In the genomic region with DNA sequence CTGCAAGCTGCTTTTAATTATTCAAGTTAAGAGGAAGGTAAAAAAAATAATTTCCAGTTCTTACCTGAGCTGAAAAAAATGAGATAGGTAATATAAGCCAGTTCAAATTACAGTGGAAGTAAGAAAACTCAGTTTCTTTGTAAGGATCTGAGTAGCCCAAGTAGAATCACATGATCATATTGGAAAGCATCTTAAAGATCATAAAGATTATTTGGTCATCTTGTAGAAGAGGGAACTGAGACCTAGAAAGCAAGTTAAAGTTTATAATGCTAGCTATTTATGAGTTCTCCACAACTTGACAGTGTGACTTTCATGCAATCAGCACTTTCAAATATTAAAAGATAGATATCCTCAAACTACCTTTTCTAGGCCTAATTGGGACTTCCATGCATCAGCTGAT, we compare ENCODE assay signal across 34 cellular contexts.
"Had no signal": no experiment of that assay in that cellular context is flagged by ENCODE, and none has a peak within 500 bp of the region (broad histone marks: within the 10 kb centered on the region; RNA-seq: fewer than 3 reads in every experiment).

No MANE protein-coding gene starts in this region.

- H3K27ac Mint-ChIP-seq: activated CD4-positive, alpha-beta memory T cell treated with anti-CD3 and anti-CD28 coated beads for 36 hours; activated CD4-positive, alpha-beta T cell treated with anti-CD3 and anti-CD28 coated beads for 36 hours; activated CD4-positive, alpha-beta T cell treated with anti-CD3 and anti-CD28 coated beads, Interleukin-2, amount 10 ng/mL, durations not matched to agents 24 days and 14 days; activated CD8-positive, alpha-beta memory T cell treated with anti-CD3 and anti-CD28 coated beads, Interleukin-2, amount 10 ng/mL, durations not matched to agents 7 days and 5 days; activated CD8-positive, alpha-beta T cell treated with anti-CD3 and anti-CD28 coated beads, Interleukin-2, amount 10 ng/mL, durations not matched to agents 7 days and 5 days; activated naive CD4-positive, alpha-beta T cell treated with anti-CD3 and anti-CD28 coated beads for 36 hours; activated naive CD4-positive, alpha-beta T cell treated with anti-CD3 and anti-CD28 coated beads, Interleukin-2, amount 50 U/mL, for 24 hours; activated naive CD8-positive, alpha-beta T cell treated with anti-CD3 and anti-CD28 coated beads for 36 hours; activated naive CD8-positive, alpha-beta T cell treated with anti-CD3 and anti-CD28 coated beads, Interleukin-2, amount 50 U/mL, for 24 hours; activated T-helper 1 cell treated with anti-CD3 and anti-CD28 coated beads, Interleukin-12 subunit alpha, Interleukin-12 subunit beta, Interleukin-2, Interleukin-4 antibody, amounts not matched to agents 30 ng/mL and 10 ng/mL and 1 ng/mL, durations not matched to agents 14 hours and 24 hours and 36 hours; activated T-helper 2 cell treated with anti-CD3 and anti-CD28 coated beads, Interferon-gamma antibody, Interleukin-2, Interleukin-4, amounts not matched to agents 10 μg/mL and 5 μg/mL and 100 μg/mL, durations not matched to agents 14 hours and 24 hours and 36 hours; effector memory CD8-positive, alpha-beta T cell had no signal

- H3K27me3 Mint-ChIP-seq: activated CD4-positive, alpha-beta memory T cell treated with anti-CD3 and anti-CD28 coated beads for 36 hours; activated CD4-positive, alpha-beta T cell treated with anti-CD3 and anti-CD28 coated beads for 36 hours; activated CD4-positive, alpha-beta T cell treated with anti-CD3 and anti-CD28 coated beads, Interleukin-2, amount 10 ng/mL, durations not matched to agents 24 days and 14 days; activated CD8-positive, alpha-beta memory T cell treated with anti-CD3 and anti-CD28 coated beads, Interleukin-2, amount 10 ng/mL, durations not matched to agents 7 days and 5 days; activated naive CD4-positive, alpha-beta T cell treated with anti-CD3 and anti-CD28 coated beads, Interleukin-2, amount 50 U/mL, for 24 hours; activated naive CD8-positive, alpha-beta T cell treated with anti-CD3 and anti-CD28 coated beads for 36 hours; activated naive CD8-positive, alpha-beta T cell treated with anti-CD3 and anti-CD28 coated beads, Interleukin-2, amount 50 U/mL, for 24 hours; effector memory CD8-positive, alpha-beta T cell had no signal

- H3K36me3 ChIP-seq: adrenal gland, esophagus muscularis mucosa, gastrocnemius medialis, heart left ventricle had no signal

- H3K27ac ChIP-seq: adrenal gland, body of pancreas, esophagus muscularis mucosa, foreskin keratinocyte, gastrocnemius medialis, heart left ventricle had no signal

- DNase-seq: activated CD4-positive, alpha-beta memory T cell treated with anti-CD3 and anti-CD28 coated beads for 36 hours; activated CD4-positive, alpha-beta T cell treated with anti-CD3 and anti-CD28 coated beads for 36 hours; activated CD4-positive, alpha-beta T cell treated with anti-CD3 and anti-CD28 coated beads, Interleukin-2, amount 10 ng/mL, durations not matched to agents 24 days and 14 days; activated CD4-positive, CD25-positive, alpha-beta regulatory T cell; activated CD4-positive, CD25-positive, alpha-beta regulatory T cell treated with anti-CD3 and anti-CD28 coated beads, Interleukin-2, amount 50 U/mL, for 72 hours; activated CD8-positive, alpha-beta memory T cell treated with anti-CD3 and anti-CD28 coated beads, Interleukin-2, amount 10 ng/mL, durations not matched to agents 7 days and 5 days; activated CD8-positive, alpha-beta memory T cell treated with anti-CD3 and anti-CD28 coated beads, Interleukin-2, amount 50 U/mL, for 4 hours; activated CD8-positive, alpha-beta T cell treated with anti-CD3 and anti-CD28 coated beads, Interleukin-2, amount 10 ng/mL, durations not matched to agents 7 days and 5 days; activated effector memory CD4-positive, alpha-beta T cell treated with anti-CD3 and anti-CD28 coated beads, Interleukin-2, amount 50 U/mL, for 16 hours; activated naive CD4-positive, alpha-beta T cell treated with anti-CD3 and anti-CD28 coated beads for 36 hours; activated naive CD8-positive, alpha-beta T cell treated with anti-CD3 and anti-CD28 coated beads for 36 hours; activated naive CD8-positive, alpha-beta T cell treated with anti-CD3 and anti-CD28 coated beads, Interleukin-2, amount 50 U/mL, for 24 hours; activated T-cell treated with anti-CD3 and anti-CD28 coated beads, Interleukin-2, amount 50 U/mL, for 1 hour; activated T-cell treated with anti-CD3 and anti-CD28 coated beads, Interleukin-2, amount 50 U/mL, for 48 hours; adrenal gland; amygdala; aorta; body of pancreas; caudate nucleus; cortex of kidney; dermis blood vessel endothelial cell; effector CD4-positive, alpha-beta T cell; effector memory CD8-positive, alpha-beta T cell; erythroblast; foreskin keratinocyte; gastrocnemius medialis; glutamatergic neuron; heart left ventricle; hypothalamus had no signal

- H3K9me3 ChIP-seq: adrenal gland, body of pancreas, esophagus muscularis mucosa, gastrocnemius medialis, heart left ventricle had no signal

- H3K4me1 ChIP-seq: body of pancreas, foreskin keratinocyte had no signal

- H3K9me3 Mint-ChIP-seq: activated CD4-positive, alpha-beta memory T cell treated with anti-CD3 and anti-CD28 coated beads for 36 hours; activated CD4-positive, alpha-beta T cell treated with anti-CD3 and anti-CD28 coated beads, Interleukin-2, amount 10 ng/mL, durations not matched to agents 24 days and 14 days; activated naive CD4-positive, alpha-beta T cell treated with anti-CD3 and anti-CD28 coated beads for 36 hours; activated naive CD4-positive, alpha-beta T cell treated with anti-CD3 and anti-CD28 coated beads, Interleukin-2, amount 50 U/mL, for 24 hours; activated naive CD8-positive, alpha-beta T cell treated with anti-CD3 and anti-CD28 coated beads for 36 hours; activated naive CD8-positive, alpha-beta T cell treated with anti-CD3 and anti-CD28 coated beads, Interleukin-2, amount 50 U/mL, for 24 hours; activated T-helper 1 cell treated with anti-CD3 and anti-CD28 coated beads, Interleukin-12 subunit alpha, Interleukin-12 subunit beta, Interleukin-2, Interleukin-4 antibody, amounts not matched to agents 30 ng/mL and 10 ng/mL and 1 ng/mL, durations not matched to agents 14 hours and 24 hours and 36 hours; activated T-helper 2 cell treated with anti-CD3 and anti-CD28 coated beads, Interferon-gamma antibody, Interleukin-2, Interleukin-4, amounts not matched to agents 10 μg/mL and 5 μg/mL and 100 μg/mL, durations not matched to agents 14 hours and 24 hours and 36 hours; effector memory CD8-positive, alpha-beta T cell had no signal

- H3K27me3 ChIP-seq: adrenal gland, body of pancreas, esophagus muscularis mucosa, foreskin keratinocyte, gastrocnemius medialis, heart left ventricle had no signal

- FAIRE-seq: colon had no signal

- ATAC-seq: activated CD4-positive, alpha-beta T cell treated with anti-CD3 and anti-CD28 coated beads for 36 hours; activated CD8-positive, alpha-beta memory T cell treated with anti-CD3 and anti-CD28 coated beads, Interleukin-2, amount 10 ng/mL, durations not matched to agents 7 days and 5 days; activated CD8-positive, alpha-beta T cell treated with anti-CD3 and anti-CD28 coated beads, Interleukin-2, amount 10 ng/mL, durations not matched to agents 7 days and 5 days; activated naive CD8-positive, alpha-beta T cell treated with anti-CD3 and anti-CD28 coated beads, Interleukin-2, amount 50 U/mL, for 24 hours; body of pancreas; effector memory CD8-positive, alpha-beta T cell; foreskin keratinocyte; gastrocnemius medialis; heart left ventricle had no signal

- H3K4me3 Mint-ChIP-seq: activated CD4-positive, alpha-beta memory T cell treated with anti-CD3 and anti-CD28 coated beads for 36 hours; activated CD4-positive, alpha-beta T cell treated with anti-CD3 and anti-CD28 coated beads for 36 hours; activated CD4-positive, alpha-beta T cell treated with anti-CD3 and anti-CD28 coated beads, Interleukin-2, amount 10 ng/mL, durations not matched to agents 24 days and 14 days; activated CD8-positive, alpha-beta T cell treated with anti-CD3 and anti-CD28 coated beads, Interleukin-2, amount 10 ng/mL, durations not matched to agents 7 days and 5 days; activated naive CD4-positive, alpha-beta T cell treated with anti-CD3 and anti-CD28 coated beads for 36 hours; activated naive CD4-positive, alpha-beta T cell treated with anti-CD3 and anti-CD28 coated beads, Interleukin-2, amount 50 U/mL, for 24 hours; activated naive CD8-positive, alpha-beta T cell treated with anti-CD3 and anti-CD28 coated beads for 36 hours; activated naive CD8-positive, alpha-beta T cell treated with anti-CD3 and anti-CD28 coated beads, Interleukin-2, amount 50 U/mL, for 24 hours; activated T-helper 1 cell treated with anti-CD3 and anti-CD28 coated beads, Interleukin-12 subunit alpha, Interleukin-12 subunit beta, Interleukin-2, Interleukin-4 antibody, amounts not matched to agents 30 ng/mL and 10 ng/mL and 1 ng/mL, durations not matched to agents 14 hours and 24 hours and 36 hours had no signal

- H3K36me3 Mint-ChIP-seq: activated CD4-positive, alpha-beta memory T cell treated with anti-CD3 and anti-CD28 coated beads for 36 hours; activated CD8-positive, alpha-beta memory T cell treated with anti-CD3 and anti-CD28 coated beads, Interleukin-2, amount 10 ng/mL, durations not matched to agents 7 days and 5 days had no signal

- H3K4me3 ChIP-seq: adrenal gland, body of pancreas, esophagus muscularis mucosa, gastrocnemius medialis, heart left ventricle had no signal
